Comparison of ENCODE assay signal across 23 cellular contexts in the genomic region with DNA sequence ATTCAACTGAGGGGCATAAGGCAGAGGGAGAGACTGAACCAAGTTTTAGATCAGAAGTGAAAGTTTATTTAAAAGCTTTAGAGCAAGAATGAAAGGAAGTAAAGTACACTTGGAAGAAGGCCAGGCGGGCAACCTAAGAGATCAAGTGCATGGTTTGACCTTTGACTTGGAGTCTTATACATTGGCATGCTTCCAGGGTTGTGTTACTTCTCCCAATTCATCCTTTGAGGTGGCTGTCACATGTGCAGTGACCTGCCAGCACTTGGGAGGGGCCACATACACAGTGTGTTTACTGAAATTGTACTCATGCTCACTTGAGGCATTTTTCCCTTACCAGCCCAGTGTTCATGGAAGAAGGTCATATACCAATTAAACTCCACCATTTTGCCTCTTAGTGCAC. TPM values are rescaled to one million over a fixed set of nuclear protein-coding genes. Genes with fewer than 3 reads are reported as not detected.
DNase-seq lines count a peak whose midpoint lies in the region; ATAC-seq and TF ChIP-seq lines count a peak whose summit lies in the region.
"Had no signal": no experiment of that assay in that cellular context is flagged by ENCODE, and none has a peak within 500 bp of the region (broad histone marks: within the 10 kb centered on the region; RNA-seq: fewer than 3 reads in every experiment).

No MANE protein-coding gene starts in this region.

- no peaks in the 10 kb centered on the region for H3K27me3 Mint-ChIP-seq in CD8-positive, alpha-beta T cell (ENCODE audit: low read depth)
- H3K27me3 Mint-ChIP-seq in activated naive CD8-positive, alpha-beta T cell treated with anti-CD3 and anti-CD28 coated beads for 36 hours: no peaks in the 10 kb centered on the region
- no peaks in the 10 kb centered on the region for H3K27me3 Mint-ChIP-seq in activated T-cell treated with anti-CD3 and anti-CD28 coated beads, Interleukin-2, amount 50 U/mL, for 4 hours (ENCODE audit: low read depth)
- H3K27me3 Mint-ChIP-seq: CD4-positive, alpha-beta memory T cell; central memory CD8-positive, alpha-beta T cell; stimulated activated memory B cell treated with anti-CD40 and anti-IgM and Interleukin-4, amounts not matched to agents 10 μg/mL and 1 μg/mL and 100 μg/mL, for 72 hours had no signal

- H3K4me1 ChIP-seq in CD8-positive, alpha-beta T cell (ENCODE audit: insufficient read depth, low read length): no peaks in the 10 kb centered on the region
- H3K4me1 ChIP-seq in right lobe of liver (peaks cover 0 to 16% (median 0%) of the 10 kb centered on the region in 4 donors), A673 (ENCODE audit: insufficient read depth, low read length, poor library complexity, severe bottlenecking) (peaks cover 5% of the 10 kb centered on the region)
- H3K4me1 ChIP-seq: psoas muscle had no signal

- H3K9me3 ChIP-seq in CD8-positive, alpha-beta T cell (ENCODE audit: low read length): no peaks in the 10 kb centered on the region
- no peaks in the 10 kb centered on the region for H3K9me3 ChIP-seq in right lobe of liver
- H3K9me3 ChIP-seq in A673 (ENCODE audit: low read depth, low read length, poor library complexity, severe bottlenecking): no peaks in the 10 kb centered on the region
- H3K9me3 ChIP-seq: psoas muscle had no signal

- peaks cover 11% of the 10 kb centered on the region for H3K36me3 ChIP-seq in CD8-positive, alpha-beta T cell (ENCODE audit: insufficient read depth, low read length)
- H3K36me3 ChIP-seq in right lobe of liver (peaks cover 0 to 8% (median 0%) of the 10 kb centered on the region in 4 donors), A673 (ENCODE audit: insufficient read depth, low read length, poor library complexity, severe bottlenecking) (no peaks in the 10 kb centered on the region)

- intact Hi-C loops in CD8-positive, alpha-beta T cell (cut with DNase I, micrococcal nuclease): no loop called here
- intact Hi-C loops in right lobe of liver (cut with DNase I) (no loop called here), A673 (cut with micrococcal nuclease; ENCODE audit: unreplicated experiment) (no loop called here)

- no peak overlapping the region for H3K27ac ChIP-seq in CD8-positive, alpha-beta T cell (ENCODE audit: low read depth, low read length)
- H3K27ac ChIP-seq in right lobe of liver: peak overlapping the region in 1 of 3 donors; percentile 36
- no peak overlapping the region for H3K27ac ChIP-seq in A673 (ENCODE audit: low read depth, low read length, poor library complexity, severe bottlenecking)
- H3K27ac ChIP-seq: psoas muscle had no signal

- TF ChIP-seq CTCF in CD8-positive, alpha-beta T cell (IDR thresholded peaks at IDR 0.05): no peak
- no peak for TF ChIP-seq CTCF in right lobe of liver (IDR thresholded peaks at IDR 0.05)
- TF ChIP-seq CTCF in A673 (conservative IDR thresholded peaks at IDR 0.05; ENCODE audit: low read depth, low read length): no peak

- H3K4me3 ChIP-seq in CD8-positive, alpha-beta T cell (ENCODE audit: low read depth, low read length): no peak overlapping the region
- no peak overlapping the region for H3K4me3 ChIP-seq in Jurkat, Clone E6-1 (ENCODE audit: low read length)
- H3K4me3 ChIP-seq in right lobe of liver: no peak overlapping the region
- no peak overlapping the region for H3K4me3 ChIP-seq in A673 (ENCODE audit: low read depth, low read length, poor library complexity, severe bottlenecking)
- H3K4me3 ChIP-seq: psoas muscle had no signal

- no peak for DNase-seq in CD8-positive, alpha-beta T cell
- peak; percentile 6 for DNase-seq in Jurkat, Clone E6-1 (ENCODE audit: low read depth, low spot score)
- no peak for DNase-seq in activated naive CD8-positive, alpha-beta T cell treated with anti-CD3 and anti-CD28 coated beads for 36 hours
- DNase-seq in right lobe of liver (peak; percentile 34 to 62 (median 53)), A673 (ENCODE audit: low spot score) (no peak), midbrain (lab: John Stamatoyannopoulos, UW) (no peak)
- no peak for DNase-seq in activated T-cell treated with anti-CD3 and anti-CD28 coated beads, Interleukin-2, amount 50 U/mL, for 4 hours
- DNase-seq: activated CD4-positive, alpha-beta T cell treated with anti-CD3 and anti-CD28 coated beads, Interleukin-2, amount 50 U/mL, for 48 hours; activated CD4-positive, CD25-positive, alpha-beta regulatory T cell; activated naive CD4-positive, alpha-beta T cell treated with Interleukin-2 at 50 U/mL for 16 hours; DMS79; foreskin fibroblast; immature natural killer cell; Karpas-422; NCI-H2107; NCI-H526 treated with DMSO at 0.1 percent for 48 hours; psoas muscle; stimulated activated CD4-positive, alpha-beta T cell treated with anti-CD3 and anti-CD28 coated beads, Interleukin-1b, Interleukin-23, amount 100 ng/mL, for 48 hours; T-helper 9 cell had no signal

- WGBS in right lobe of liver (ENCODE audit: insufficient coverage, low coverage, low lambda C conversion rate, missing lambda C conversion rate): 18% methylated on average over 1 of the region's 1 CpG

- H3K27ac Mint-ChIP-seq in CD8-positive, alpha-beta T cell: peak overlapping the region; percentile 18
- H3K27ac Mint-ChIP-seq in activated naive CD8-positive, alpha-beta T cell treated with anti-CD3 and anti-CD28 coated beads for 36 hours: peak overlapping the region; percentile 39
- H3K27ac Mint-ChIP-seq: immature natural killer cell; stimulated activated memory B cell treated with anti-CD40 and anti-IgM and Interleukin-4, amounts not matched to agents 10 μg/mL and 1 μg/mL and 100 μg/mL, for 72 hours had no signal

- H3K9me3 Mint-ChIP-seq in CD8-positive, alpha-beta T cell: peaks cover 4% of the 10 kb centered on the region
- peaks cover 24% of the 10 kb centered on the region for H3K9me3 Mint-ChIP-seq in activated naive CD8-positive, alpha-beta T cell treated with anti-CD3 and anti-CD28 coated beads for 36 hours
- H3K9me3 Mint-ChIP-seq in activated T-cell treated with anti-CD3 and anti-CD28 coated beads, Interleukin-2, amount 50 U/mL, for 4 hours: no peaks in the 10 kb centered on the region

- no peak for ATAC-seq in CD8-positive, alpha-beta T cell
- ATAC-seq in right lobe of liver (peak; percentile 73 to 92 (median 86)), GM18867 (IDR thresholded peaks at IDR 0.05; ENCODE audit: unreplicated experiment) (no peak)
- no peak for ATAC-seq in activated T-cell treated with anti-CD3 and anti-CD28 coated beads, Interleukin-2, amount 50 U/mL, for 4 hours
- ATAC-seq: psoas muscle; stimulated activated memory B cell treated with anti-CD40 and anti-IgM and Interleukin-4, amounts not matched to agents 10 μg/mL and 1 μg/mL and 100 μg/mL, for 72 hours had no signal

- CTCF ChIA-PET in CD8-positive, alpha-beta T cell (lab: Charles Lee): interaction anchor here (2.1 to 2.2 kb wide), 2 partner anchors 46 to 407 kb away, joined by 6 to 9 read pairs; no protein-coding TSS in a partner anchor
- CTCF ChIA-PET in A673 (lab: Charles Lee): no interaction called here

- peaks cover 13% of the 10 kb centered on the region for H3K4me1 Mint-ChIP-seq in CD8-positive, alpha-beta T cell (ENCODE audit: low read depth)
- H3K4me1 Mint-ChIP-seq in activated naive CD8-positive, alpha-beta T cell treated with anti-CD3 and anti-CD28 coated beads for 36 hours: peaks cover 27% of the 10 kb centered on the region
- H3K4me1 Mint-ChIP-seq in activated T-cell treated with anti-CD3 and anti-CD28 coated beads, Interleukin-2, amount 50 U/mL, for 4 hours (ENCODE audit: low read depth): peaks cover 7% of the 10 kb centered on the region
- H3K4me1 Mint-ChIP-seq: immature natural killer cell; stimulated activated memory B cell treated with anti-CD40 and anti-IgM and Interleukin-4, amounts not matched to agents 10 μg/mL and 1 μg/mL and 100 μg/mL, for 72 hours had no signal

- no peak for TF ChIP-seq POLR2A in right lobe of liver (IDR thresholded peaks at IDR 0.05)

- POLR2A ChIA-PET in CD8-positive, alpha-beta T cell (lab: Charles Lee): interaction anchor here (1.7 kb wide), 1 partner anchor 97 kb away, joined by 3 read pairs; no protein-coding TSS in a partner anchor
- POLR2A ChIA-PET in A673 (lab: Charles Lee; ENCODE audit: low non-redundant PET): no interaction called here

- no peaks in the 10 kb centered on the region for H3K27me3 ChIP-seq in CD8-positive, alpha-beta T cell (ENCODE audit: insufficient read depth, low read length)
- no peaks in the 10 kb centered on the region for H3K27me3 ChIP-seq in right lobe of liver
- no peaks in the 10 kb centered on the region for H3K27me3 ChIP-seq in A673 (replicated peaks; ENCODE audit: insufficient read depth, low read depth, low read length, poor library complexity)

- no TSS peak for BruUV-seq in A673 (replicated peaks; lab: Mats Ljungman, UMichigan)

- H3K36me3 Mint-ChIP-seq in CD8-positive, alpha-beta T cell: peaks cover 77% of the 10 kb centered on the region
- H3K36me3 Mint-ChIP-seq in activated naive CD8-positive, alpha-beta T cell treated with anti-CD3 and anti-CD28 coated beads for 36 hours: peaks cover 57% of the 10 kb centered on the region
- H3K36me3 Mint-ChIP-seq in activated T-cell treated with anti-CD3 and anti-CD28 coated beads, Interleukin-2, amount 50 U/mL, for 4 hours (ENCODE audit: insufficient read depth): peaks cover 47% of the 10 kb centered on the region

- H3K4me3 Mint-ChIP-seq in CD8-positive, alpha-beta T cell: no peak overlapping the region
- no peak overlapping the region for H3K4me3 Mint-ChIP-seq in activated naive CD8-positive, alpha-beta T cell treated with anti-CD3 and anti-CD28 coated beads for 36 hours
- H3K4me3 Mint-ChIP-seq in activated T-cell treated with anti-CD3 and anti-CD28 coated beads, Interleukin-2, amount 50 U/mL, for 4 hours: no peak overlapping the region
- H3K4me3 Mint-ChIP-seq: CD4-positive, alpha-beta memory T cell; central memory CD8-positive, alpha-beta T cell; immature natural killer cell; stimulated activated memory B cell treated with anti-CD40 and anti-IgM and Interleukin-4, amounts not matched to agents 10 μg/mL and 1 μg/mL and 100 μg/mL, for 72 hours had no signal

RNA-seq across cellular contexts. Expression of gene CYP2R1, which starts 30.4 kb away (rescaled TPM):
- total RNA-seq in CD8-positive, alpha-beta T cell: 10 to 100 TPM; 10.7 to 12.6 TPM
- polyA plus RNA-seq in Jurkat, Clone E6-1 (2012; ENCODE audit: insufficient read depth, insufficient read length): 28.7 TPM
- 10 to 100 TPM in 1 of 2 experiments, 1 to 10 TPM in 1; 9.9 to 10.0 TPM for total RNA-seq in activated naive CD8-positive, alpha-beta T cell treated with anti-CD3 and anti-CD28 coated beads for 36 hours
- total RNA-seq in right lobe of liver: 10 to 100 TPM in 1 of 6 experiments, 1 to 10 TPM in 5; 4.3 to 11.6 (median 6.3) TPM
- total RNA-seq in A673 (2021): 16.2 and 17.6 TPM in 2 replicates
- total RNA-seq in activated T-cell treated with anti-CD3 and anti-CD28 coated beads, Interleukin-2, amount 50 U/mL, for 4 hours: 1 to 10 TPM; 3.3 to 5.3 (median 4.1) TPM

Comparison
In these comparisons a context has a peak if more than half of its experiments do, and no peak if none do; other contexts are left out.
1. ATAC-seq: peak in right lobe of liver (4 of 4); none in CD8-positive, alpha-beta T cell (single experiment), GM18867 (single experiment) and activated T-cell treated with anti-CD3 and anti-CD28 coated beads, Interleukin-2, amount 50 U/mL, for 4 hours (0 of 2).
2. DNase-seq: peak in Jurkat, Clone E6-1 (single experiment) and right lobe of liver (3 of 3); none in CD8-positive, alpha-beta T cell (0 of 7), activated naive CD8-positive, alpha-beta T cell treated with anti-CD3 and anti-CD28 coated beads for 36 hours (single experiment), A673 (single experiment), midbrain (single experiment) and activated T-cell treated with anti-CD3 and anti-CD28 coated beads, Interleukin-2, amount 50 U/mL, for 4 hours (single experiment).